Comparison of ENCODE assay signal across 9 cellular contexts in genomic region chr12:79687711-79688270, GRCh38. TPM values are rescaled to one million over a fixed set of nuclear protein-coding genes. Genes with fewer than 3 reads are reported as not detected.
DNase-seq lines count a peak whose midpoint lies in the region; ATAC-seq, FAIRE-seq and TF ChIP-seq lines count a peak whose summit lies in the region.
"Had no signal": no experiment of that assay in that cellular context is flagged by ENCODE, and none has a peak within 500 bp of the region (broad histone marks: within the 10 kb centered on the region; RNA-seq: fewer than 3 reads in every experiment).

No MANE protein-coding gene starts in this region.

- TF ChIP-seq POLR2A in testis (IDR thresholded peaks at IDR 0.05) = no peak

- peak overlapping the region; percentile 99 for H3K27ac ChIP-seq in keratinocyte (ENCODE audit: control insufficient read depth, insufficient read depth, low read length)
- H3K27ac ChIP-seq in testis = peak overlapping the region; percentile 50 to 96
- H3K27ac ChIP-seq: HL-60 had no signal

- FAIRE-seq in keratinocyte (lab: Jason Lieb, UNC) = no peak

- no peak overlapping the region for H2AFZ ChIP-seq in keratinocyte (ENCODE audit: control insufficient read depth, low read length)

- H3K9me3 ChIP-seq in keratinocyte (ENCODE audit: control insufficient read depth, low read depth, low read length) = no peaks in the 10 kb centered on the region
- H3K9me3 ChIP-seq in testis = no peaks in the 10 kb centered on the region

- dilution Hi-C loops in keratinocyte (cut with MboI; ENCODE audit: extremely low pct_ligation_motif_present, low sequenced_read_pairs) = no loop called here

- peaks cover 0 to 2% of the 10 kb centered on the region in 2 experiments for H3K36me3 ChIP-seq in keratinocyte (ENCODE audit: control insufficient read depth in 2 of 2, extremely low read depth in 1 of 2, insufficient read depth in 2 of 2, low read length in 2 of 2)
- no peaks in the 10 kb centered on the region for H3K36me3 ChIP-seq in testis (ENCODE audit: low read depth, missing control alignments)

- peaks cover 53% of the 10 kb centered on the region for H3K27me3 Mint-ChIP-seq in activated CD4-positive, alpha-beta T cell treated with anti-CD3 and anti-CD28 coated beads, Interleukin-2, amount 10 ng/mL, durations not matched to agents 24 days and 14 days
- peaks cover 56% of the 10 kb centered on the region for H3K27me3 Mint-ChIP-seq in activated naive CD8-positive, alpha-beta T cell treated with anti-CD3 and anti-CD28 coated beads for 36 hours

- H3K4me3 Mint-ChIP-seq in activated CD4-positive, alpha-beta T cell treated with anti-CD3 and anti-CD28 coated beads, Interleukin-2, amount 10 ng/mL, durations not matched to agents 24 days and 14 days = peak overlapping the region; percentile 12
- peak overlapping the region; percentile 29 for H3K4me3 Mint-ChIP-seq in activated naive CD8-positive, alpha-beta T cell treated with anti-CD3 and anti-CD28 coated beads for 36 hours

- intact Hi-C loops in activated CD4-positive, alpha-beta T cell treated with anti-CD3 and anti-CD28 coated beads, Interleukin-2, amount 10 ng/mL, durations not matched to agents 24 days and 14 days (cut with micrococcal nuclease) = no loop called here
- intact Hi-C loops in testis (cut with DNase I; ENCODE audit: low total_unique reads) = no loop called here

- peak overlapping the region; percentile 80 to 97 (median 92) for H3K4me3 ChIP-seq in keratinocyte (ENCODE audit: control insufficient read depth in 2 of 3, extremely low read depth in 1 of 3, insufficient read depth in 2 of 3, low read depth in 1 of 3, low read length in 3 of 3)
- peak overlapping the region in 1 of 2 donors; percentile 99 for H3K4me3 ChIP-seq in testis

- no peaks in the 10 kb centered on the region for H3K9me3 Mint-ChIP-seq in activated CD4-positive, alpha-beta T cell treated with anti-CD3 and anti-CD28 coated beads, Interleukin-2, amount 10 ng/mL, durations not matched to agents 24 days and 14 days
- H3K9me3 Mint-ChIP-seq in activated naive CD8-positive, alpha-beta T cell treated with anti-CD3 and anti-CD28 coated beads for 36 hours = no peaks in the 10 kb centered on the region

- H3K4me1 ChIP-seq in keratinocyte (ENCODE audit: control insufficient read depth, extremely low read depth, insufficient read depth, low read length) (peaks cover 34% of the 10 kb centered on the region), testis (peaks cover 7% of the 10 kb centered on the region)

- H3K36me3 Mint-ChIP-seq in activated CD4-positive, alpha-beta T cell treated with anti-CD3 and anti-CD28 coated beads, Interleukin-2, amount 10 ng/mL, durations not matched to agents 24 days and 14 days (ENCODE audit: low read depth) = no peaks in the 10 kb centered on the region
- no peaks in the 10 kb centered on the region for H3K36me3 Mint-ChIP-seq in activated naive CD8-positive, alpha-beta T cell treated with anti-CD3 and anti-CD28 coated beads for 36 hours

- H3K27me3 ChIP-seq in keratinocyte (ENCODE audit: control insufficient read depth, extremely low read depth, insufficient read depth, low read length) (no peaks in the 10 kb centered on the region), testis (no peaks in the 10 kb centered on the region)

- no peaks in the 10 kb centered on the region for H3K9me1 ChIP-seq in keratinocyte (ENCODE audit: control insufficient read depth, extremely low read depth, insufficient read depth, low read length)

- WGBS in testis, 2 donors = 17 to 24% methylated on average over 3 of the region's 3 CpGs

- H3K79me2 ChIP-seq in keratinocyte (ENCODE audit: control insufficient read depth, insufficient read depth, low read length) = peaks cover 73% of the 10 kb centered on the region

- ATAC-seq in GM21515 (IDR thresholded peaks at IDR 0.05; ENCODE audit: unreplicated experiment) = no peak

- H3K4me2 ChIP-seq in keratinocyte (ENCODE audit: control insufficient read depth, extremely low read depth, insufficient read depth, low read depth, low read length) = peak overlapping the region; percentile 89

- no peak for DNase-seq in activated CD4-positive, alpha-beta T cell treated with anti-CD3 and anti-CD28 coated beads, Interleukin-2, amount 10 ng/mL, durations not matched to agents 24 days and 14 days
- DNase-seq in activated CD4-positive, alpha-beta T cell treated with anti-CD3 and anti-CD28 coated beads, Interleukin-2, amount 50 U/mL, for 1 hour = no peak
- no peak for DNase-seq in activated naive CD8-positive, alpha-beta T cell treated with anti-CD3 and anti-CD28 coated beads for 36 hours
- no peak for DNase-seq in keratinocyte (ENCODE audit: low read depth, low spot score)
- DNase-seq in testis = no peak
- DNase-seq in foreskin melanocyte = no peak
- DNase-seq in NCI-H2196 treated with DMSO at 0.1 percent for 48 hours (lab: John Stamatoyannopoulos, UW; ENCODE audit: unreplicated experiment) = no peak

- no peak overlapping the region for H3K27ac Mint-ChIP-seq in activated CD4-positive, alpha-beta T cell treated with anti-CD3 and anti-CD28 coated beads, Interleukin-2, amount 10 ng/mL, durations not matched to agents 24 days and 14 days
- H3K27ac Mint-ChIP-seq in activated naive CD8-positive, alpha-beta T cell treated with anti-CD3 and anti-CD28 coated beads for 36 hours = no peak overlapping the region

- peak overlapping the region; percentile 94 for H3K9ac ChIP-seq in keratinocyte (ENCODE audit: control insufficient read depth, extremely low read depth, insufficient read depth, low read length)

- H3K4me1 Mint-ChIP-seq in activated CD4-positive, alpha-beta T cell treated with anti-CD3 and anti-CD28 coated beads, Interleukin-2, amount 10 ng/mL, durations not matched to agents 24 days and 14 days = peaks cover 8% of the 10 kb centered on the region
- H3K4me1 Mint-ChIP-seq in activated naive CD8-positive, alpha-beta T cell treated with anti-CD3 and anti-CD28 coated beads for 36 hours = peaks cover 14% of the 10 kb centered on the region

- peaks cover 3% of the 10 kb centered on the region for H4K20me1 ChIP-seq in keratinocyte (ENCODE audit: control insufficient read depth, extremely low read depth, insufficient read depth, low read length)

- no peak for TF ChIP-seq CTCF in keratinocyte (optimal IDR thresholded peaks at IDR 0.05 in 1 of 3, IDR thresholded peaks at IDR 0.05 in 1 of 3, conservative IDR thresholded peaks at IDR 0.05 in 1 of 3; ENCODE audit: extremely low read depth in 1 of 3, insufficient read depth in 2 of 3, low read length in 3 of 3)
- no peak for TF ChIP-seq CTCF in testis (IDR thresholded peaks at IDR 0.05)

RNA-seq across cellular contexts. Expression of gene PAWR, which starts 3.0 kb away (rescaled TPM):
- 7.1 and 7.5 TPM in 2 replicates for total RNA-seq in activated CD4-positive, alpha-beta T cell treated with anti-CD3 and anti-CD28 coated beads, Interleukin-2, amount 10 ng/mL, durations not matched to agents 24 days and 14 days
- 10 to 100 TPM; 10.0 to 13.4 TPM for total RNA-seq in activated naive CD8-positive, alpha-beta T cell treated with anti-CD3 and anti-CD28 coated beads for 36 hours
- polyA plus RNA-seq in keratinocyte = 16.3 to 41.1 TPM (median 23.4 TPM) in 3 replicates
- 437 TPM for polyA plus RNA-seq in keratinocyte (2011; ENCODE audit: low read depth)
- 12.6 and 20.6 TPM in 2 replicates for polyA plus RNA-seq in keratinocyte (2011; cell fraction: cytosol; rRNA removed)
- polyA plus RNA-seq in keratinocyte (2011; cell fraction: nucleus; rRNA removed) = 44.6 and 61.7 TPM in 2 replicates
- polyA plus RNA-seq in keratinocyte (2012; ENCODE audit: low replicate concordance) = 35.6 and 56.4 TPM in 2 replicates
- polyA minus RNA-seq in keratinocyte = 4.4 to 26.8 TPM (median 10.9 TPM) in 3 replicates
- polyA minus RNA-seq in keratinocyte (2011; cell fraction: cytosol; rRNA and poly(A)+ RNA removed) = 44.3 TPM
- polyA minus RNA-seq in keratinocyte (2011; cell fraction: nucleus; rRNA and poly(A)+ RNA removed) = 36.2 and 73.8 TPM in 2 replicates
- 10 to 100 TPM; 50.2 to 59.2 TPM for total RNA-seq in testis
- 37.2 TPM for polyA plus RNA-seq in testis (ENCODE audit: insufficient read depth, low read depth, low replicate concordance)
